In genomic region chr22:32528984-32529982, GRCh38 we compare ENCODE assay signal across 1 cellular context.
TF ChIP-seq lines count a peak whose summit lies in the region.

No MANE protein-coding gene starts in this region.

TF ChIP-seq in HepG2, 621 proteins besides CTCF, POLR2A, EP300 and RAD21 (continued from another document):
- TF ChIP-seq, protein P1, sequence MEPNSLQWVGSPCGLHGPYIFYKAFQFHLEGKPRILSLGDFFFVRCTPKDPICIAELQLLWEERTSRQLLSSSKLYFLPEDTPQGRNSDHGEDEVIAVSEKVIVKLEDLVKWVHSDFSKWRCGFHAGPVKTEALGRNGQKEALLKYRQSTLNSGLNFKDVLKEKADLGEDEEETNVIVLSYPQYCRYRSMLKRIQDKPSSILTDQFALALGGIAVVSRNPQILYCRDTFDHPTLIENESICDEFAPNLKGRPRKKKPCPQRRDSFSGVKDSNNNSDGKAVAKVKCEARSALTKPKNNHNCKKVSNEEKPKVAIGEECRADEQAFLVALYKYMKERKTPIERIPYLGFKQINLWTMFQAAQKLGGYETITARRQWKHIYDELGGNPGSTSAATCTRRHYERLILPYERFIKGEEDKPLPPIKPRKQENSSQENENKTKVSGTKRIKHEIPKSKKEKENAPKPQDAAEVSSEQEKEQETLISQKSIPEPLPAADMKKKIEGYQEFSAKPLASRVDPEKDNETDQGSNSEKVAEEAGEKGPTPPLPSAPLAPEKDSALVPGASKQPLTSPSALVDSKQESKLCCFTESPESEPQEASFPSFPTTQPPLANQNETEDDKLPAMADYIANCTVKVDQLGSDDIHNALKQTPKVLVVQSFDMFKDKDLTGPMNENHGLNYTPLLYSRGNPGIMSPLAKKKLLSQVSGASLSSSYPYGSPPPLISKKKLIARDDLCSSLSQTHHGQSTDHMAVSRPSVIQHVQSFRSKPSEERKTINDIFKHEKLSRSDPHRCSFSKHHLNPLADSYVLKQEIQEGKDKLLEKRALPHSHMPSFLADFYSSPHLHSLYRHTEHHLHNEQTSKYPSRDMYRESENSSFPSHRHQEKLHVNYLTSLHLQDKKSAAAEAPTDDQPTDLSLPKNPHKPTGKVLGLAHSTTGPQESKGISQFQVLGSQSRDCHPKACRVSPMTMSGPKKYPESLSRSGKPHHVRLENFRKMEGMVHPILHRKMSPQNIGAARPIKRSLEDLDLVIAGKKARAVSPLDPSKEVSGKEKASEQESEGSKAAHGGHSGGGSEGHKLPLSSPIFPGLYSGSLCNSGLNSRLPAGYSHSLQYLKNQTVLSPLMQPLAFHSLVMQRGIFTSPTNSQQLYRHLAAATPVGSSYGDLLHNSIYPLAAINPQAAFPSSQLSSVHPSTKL (CRISPR knock-in tag; IDR thresholded peaks at IDR 0.05) = peak; percentile 78
- TF ChIP-seq SNAPC4 (CRISPR knock-in tag; IDR thresholded peaks at IDR 0.05) = no peak
- peak; percentile 84; the same call in 1 of the 2 replicates for TF ChIP-seq CBX5 (CRISPR knock-in tag; IDR thresholded peaks at IDR 0.05; ENCODE audit: borderline replicate concordance)
- TF ChIP-seq ZNF777 (CRISPR knock-in tag; IDR thresholded peaks at IDR 0.05) = peak; percentile 50; the same call in 1 of the 2 replicates
- TF ChIP-seq, protein P2, sequence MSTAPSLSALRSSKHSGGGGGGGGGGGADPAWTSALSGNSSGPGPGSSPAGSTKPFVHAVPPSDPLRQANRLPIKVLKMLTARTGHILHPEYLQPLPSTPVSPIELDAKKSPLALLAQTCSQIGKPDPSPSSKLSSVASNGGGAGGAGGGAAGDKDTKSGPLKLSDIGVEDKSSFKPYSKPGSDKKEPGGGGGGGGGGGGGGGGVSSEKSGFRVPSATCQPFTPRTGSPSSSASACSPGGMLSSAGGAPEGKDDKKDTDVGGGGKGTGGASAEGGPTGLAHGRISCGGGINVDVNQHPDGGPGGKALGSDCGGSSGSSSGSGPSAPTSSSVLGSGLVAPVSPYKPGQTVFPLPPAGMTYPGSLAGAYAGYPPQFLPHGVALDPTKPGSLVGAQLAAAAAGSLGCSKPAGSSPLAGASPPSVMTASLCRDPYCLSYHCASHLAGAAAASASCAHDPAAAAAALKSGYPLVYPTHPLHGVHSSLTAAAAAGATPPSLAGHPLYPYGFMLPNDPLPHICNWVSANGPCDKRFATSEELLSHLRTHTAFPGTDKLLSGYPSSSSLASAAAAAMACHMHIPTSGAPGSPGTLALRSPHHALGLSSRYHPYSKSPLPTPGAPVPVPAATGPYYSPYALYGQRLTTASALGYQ (CRISPR knock-in tag; IDR thresholded peaks at IDR 0.05) = 0 out of 2 replicates have a peak, but pooled peaks have one; percentile 61
- TF ChIP-seq HOXA5 (CRISPR knock-in tag; IDR thresholded peaks at IDR 0.05) = peak; percentile 78; the same call in 1 of the 2 replicates
- TF ChIP-seq PRDM10 (CRISPR knock-in tag; IDR thresholded peaks at IDR 0.05; ENCODE audit: low read depth) = peak; percentile 54
- TF ChIP-seq FOSL2 (CRISPR knock-in tag; IDR thresholded peaks at IDR 0.05) = peak; percentile 54
- TF ChIP-seq, protein P3, sequence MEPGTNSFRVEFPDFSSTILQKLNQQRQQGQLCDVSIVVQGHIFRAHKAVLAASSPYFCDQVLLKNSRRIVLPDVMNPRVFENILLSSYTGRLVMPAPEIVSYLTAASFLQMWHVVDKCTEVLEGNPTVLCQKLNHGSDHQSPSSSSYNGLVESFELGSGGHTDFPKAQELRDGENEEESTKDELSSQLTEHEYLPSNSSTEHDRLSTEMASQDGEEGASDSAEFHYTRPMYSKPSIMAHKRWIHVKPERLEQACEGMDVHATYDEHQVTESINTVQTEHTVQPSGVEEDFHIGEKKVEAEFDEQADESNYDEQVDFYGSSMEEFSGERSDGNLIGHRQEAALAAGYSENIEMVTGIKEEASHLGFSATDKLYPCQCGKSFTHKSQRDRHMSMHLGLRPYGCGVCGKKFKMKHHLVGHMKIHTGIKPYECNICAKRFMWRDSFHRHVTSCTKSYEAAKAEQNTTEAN (CRISPR knock-in tag; conservative IDR thresholded peaks at IDR 0.05) = peak; percentile 32; the same call in 1 of the 2 replicates
- TF ChIP-seq MBNL3 (CRISPR knock-in tag; conservative IDR thresholded peaks at IDR 0.05) = no peak
- peak; percentile 68; the same call in 1 of the 2 replicates for TF ChIP-seq KDM2A (CRISPR knock-in tag; IDR thresholded peaks at IDR 0.05; ENCODE audit: borderline replicate concordance, low read depth)
- peak; percentile 8; the same call in 1 of the 2 replicates for TF ChIP-seq HIVEP1 (CRISPR knock-in tag; IDR thresholded peaks at IDR 0.05)
- 0 out of 2 replicates have a peak, but pooled peaks have one; percentile 26 for TF ChIP-seq ZSCAN20 (CRISPR knock-in tag; IDR thresholded peaks at IDR 0.05; ENCODE audit: borderline replicate concordance)
- no peak for TF ChIP-seq PHF20 (CRISPR knock-in tag; IDR thresholded peaks at IDR 0.05)
- TF ChIP-seq E2F1 (CRISPR knock-in tag; IDR thresholded peaks at IDR 0.05) = peak; percentile 47; the same call in 1 of the 2 replicates
- TF ChIP-seq, protein P4, sequence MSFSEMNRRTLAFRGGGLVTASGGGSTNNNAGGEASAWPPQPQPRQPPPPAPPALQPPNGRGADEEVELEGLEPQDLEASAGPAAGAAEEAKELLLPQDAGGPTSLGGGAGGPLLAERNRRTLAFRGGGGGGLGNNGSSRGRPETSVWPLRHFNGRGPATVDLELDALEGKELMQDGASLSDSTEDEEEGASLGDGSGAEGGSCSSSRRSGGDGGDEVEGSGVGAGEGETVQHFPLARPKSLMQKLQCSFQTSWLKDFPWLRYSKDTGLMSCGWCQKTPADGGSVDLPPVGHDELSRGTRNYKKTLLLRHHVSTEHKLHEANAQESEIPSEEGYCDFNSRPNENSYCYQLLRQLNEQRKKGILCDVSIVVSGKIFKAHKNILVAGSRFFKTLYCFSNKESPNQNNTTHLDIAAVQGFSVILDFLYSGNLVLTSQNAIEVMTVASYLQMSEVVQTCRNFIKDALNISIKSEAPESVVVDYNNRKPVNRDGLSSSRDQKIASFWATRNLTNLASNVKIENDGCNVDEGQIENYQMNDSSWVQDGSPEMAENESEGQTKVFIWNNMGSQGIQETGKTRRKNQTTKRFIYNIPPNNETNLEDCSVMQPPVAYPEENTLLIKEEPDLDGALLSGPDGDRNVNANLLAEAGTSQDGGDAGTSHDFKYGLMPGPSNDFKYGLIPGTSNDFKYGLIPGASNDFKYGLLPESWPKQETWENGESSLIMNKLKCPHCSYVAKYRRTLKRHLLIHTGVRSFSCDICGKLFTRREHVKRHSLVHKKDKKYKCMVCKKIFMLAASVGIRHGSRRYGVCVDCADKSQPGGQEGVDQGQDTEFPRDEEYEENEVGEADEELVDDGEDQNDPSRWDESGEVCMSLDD (CRISPR knock-in tag; IDR thresholded peaks at IDR 0.05; ENCODE audit: borderline replicate concordance) = peak; percentile 83
- TF ChIP-seq, protein P5, sequence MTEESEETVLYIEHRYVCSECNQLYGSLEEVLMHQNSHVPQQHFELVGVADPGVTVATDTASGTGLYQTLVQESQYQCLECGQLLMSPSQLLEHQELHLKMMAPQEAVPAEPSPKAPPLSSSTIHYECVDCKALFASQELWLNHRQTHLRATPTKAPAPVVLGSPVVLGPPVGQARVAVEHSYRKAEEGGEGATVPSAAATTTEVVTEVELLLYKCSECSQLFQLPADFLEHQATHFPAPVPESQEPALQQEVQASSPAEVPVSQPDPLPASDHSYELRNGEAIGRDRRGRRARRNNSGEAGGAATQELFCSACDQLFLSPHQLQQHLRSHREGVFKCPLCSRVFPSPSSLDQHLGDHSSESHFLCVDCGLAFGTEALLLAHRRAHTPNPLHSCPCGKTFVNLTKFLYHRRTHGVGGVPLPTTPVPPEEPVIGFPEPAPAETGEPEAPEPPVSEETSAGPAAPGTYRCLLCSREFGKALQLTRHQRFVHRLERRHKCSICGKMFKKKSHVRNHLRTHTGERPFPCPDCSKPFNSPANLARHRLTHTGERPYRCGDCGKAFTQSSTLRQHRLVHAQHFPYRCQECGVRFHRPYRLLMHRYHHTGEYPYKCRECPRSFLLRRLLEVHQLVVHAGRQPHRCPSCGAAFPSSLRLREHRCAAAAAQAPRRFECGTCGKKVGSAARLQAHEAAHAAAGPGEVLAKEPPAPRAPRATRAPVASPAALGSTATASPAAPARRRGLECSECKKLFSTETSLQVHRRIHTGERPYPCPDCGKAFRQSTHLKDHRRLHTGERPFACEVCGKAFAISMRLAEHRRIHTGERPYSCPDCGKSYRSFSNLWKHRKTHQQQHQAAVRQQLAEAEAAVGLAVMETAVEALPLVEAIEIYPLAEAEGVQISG (CRISPR knock-in tag; IDR thresholded peaks at IDR 0.05) = peak; percentile 69
- TF ChIP-seq ZNF580 (CRISPR knock-in tag; IDR thresholded peaks at IDR 0.05; ENCODE audit: borderline replicate concordance, low read depth) = no peak
- peak; percentile 55; the same call in 1 of the 2 replicates for TF ChIP-seq ZNF451 (CRISPR knock-in tag; IDR thresholded peaks at IDR 0.05)
- no peak for TF ChIP-seq LCORL (IDR thresholded peaks at IDR 0.05)
- peak; percentile 99 for TF ChIP-seq LCORL (CRISPR knock-in tag; IDR thresholded peaks at IDR 0.05)
- peak; percentile 37; the same call in 1 of the 2 replicates for TF ChIP-seq SOX5 (CRISPR knock-in tag; IDR thresholded peaks at IDR 0.05; ENCODE audit: borderline replicate concordance)
